1 cellular context compared by ENCODE assay signal in the genomic region with DNA sequence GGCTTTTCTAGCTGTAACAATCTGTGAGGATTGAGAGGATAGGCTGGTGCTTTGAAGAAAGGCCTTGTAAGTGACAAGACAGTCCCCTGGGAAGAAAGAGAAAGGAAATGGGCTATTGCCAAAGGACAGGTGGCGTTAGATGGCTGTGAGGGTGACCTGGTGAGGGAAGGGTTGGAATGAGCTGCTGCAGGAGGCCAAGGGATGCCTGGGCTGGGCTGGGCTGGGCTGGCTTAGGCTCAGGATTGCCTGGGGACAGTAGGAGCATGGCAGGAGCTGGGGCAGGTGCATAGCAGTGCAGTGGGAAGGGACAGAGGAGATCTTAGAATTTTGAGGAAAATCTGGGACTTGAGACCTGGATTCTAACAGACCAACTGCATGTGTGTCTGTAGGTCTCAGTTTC.
TF ChIP-seq lines count a peak whose summit lies in the region.

No MANE protein-coding gene starts in this region.

TF ChIP-seq in GM23338, 12 proteins besides CTCF, POLR2A, EP300 and RAD21:
- no peak for TF ChIP-seq NANOG (IDR thresholded peaks at IDR 0.05; ENCODE audit: borderline replicate concordance)
- TF ChIP-seq STAT1 (IDR thresholded peaks at IDR 0.05; ENCODE audit: unreplicated experiment): no peak
- no peak for TF ChIP-seq JUNB (IDR thresholded peaks at IDR 0.05; ENCODE audit: unreplicated experiment)
- TF ChIP-seq ZNF331 (CRISPR knock-in tag; IDR thresholded peaks at IDR 0.05; ENCODE audit: low read depth): no peak
- TF ChIP-seq, protein P1, sequence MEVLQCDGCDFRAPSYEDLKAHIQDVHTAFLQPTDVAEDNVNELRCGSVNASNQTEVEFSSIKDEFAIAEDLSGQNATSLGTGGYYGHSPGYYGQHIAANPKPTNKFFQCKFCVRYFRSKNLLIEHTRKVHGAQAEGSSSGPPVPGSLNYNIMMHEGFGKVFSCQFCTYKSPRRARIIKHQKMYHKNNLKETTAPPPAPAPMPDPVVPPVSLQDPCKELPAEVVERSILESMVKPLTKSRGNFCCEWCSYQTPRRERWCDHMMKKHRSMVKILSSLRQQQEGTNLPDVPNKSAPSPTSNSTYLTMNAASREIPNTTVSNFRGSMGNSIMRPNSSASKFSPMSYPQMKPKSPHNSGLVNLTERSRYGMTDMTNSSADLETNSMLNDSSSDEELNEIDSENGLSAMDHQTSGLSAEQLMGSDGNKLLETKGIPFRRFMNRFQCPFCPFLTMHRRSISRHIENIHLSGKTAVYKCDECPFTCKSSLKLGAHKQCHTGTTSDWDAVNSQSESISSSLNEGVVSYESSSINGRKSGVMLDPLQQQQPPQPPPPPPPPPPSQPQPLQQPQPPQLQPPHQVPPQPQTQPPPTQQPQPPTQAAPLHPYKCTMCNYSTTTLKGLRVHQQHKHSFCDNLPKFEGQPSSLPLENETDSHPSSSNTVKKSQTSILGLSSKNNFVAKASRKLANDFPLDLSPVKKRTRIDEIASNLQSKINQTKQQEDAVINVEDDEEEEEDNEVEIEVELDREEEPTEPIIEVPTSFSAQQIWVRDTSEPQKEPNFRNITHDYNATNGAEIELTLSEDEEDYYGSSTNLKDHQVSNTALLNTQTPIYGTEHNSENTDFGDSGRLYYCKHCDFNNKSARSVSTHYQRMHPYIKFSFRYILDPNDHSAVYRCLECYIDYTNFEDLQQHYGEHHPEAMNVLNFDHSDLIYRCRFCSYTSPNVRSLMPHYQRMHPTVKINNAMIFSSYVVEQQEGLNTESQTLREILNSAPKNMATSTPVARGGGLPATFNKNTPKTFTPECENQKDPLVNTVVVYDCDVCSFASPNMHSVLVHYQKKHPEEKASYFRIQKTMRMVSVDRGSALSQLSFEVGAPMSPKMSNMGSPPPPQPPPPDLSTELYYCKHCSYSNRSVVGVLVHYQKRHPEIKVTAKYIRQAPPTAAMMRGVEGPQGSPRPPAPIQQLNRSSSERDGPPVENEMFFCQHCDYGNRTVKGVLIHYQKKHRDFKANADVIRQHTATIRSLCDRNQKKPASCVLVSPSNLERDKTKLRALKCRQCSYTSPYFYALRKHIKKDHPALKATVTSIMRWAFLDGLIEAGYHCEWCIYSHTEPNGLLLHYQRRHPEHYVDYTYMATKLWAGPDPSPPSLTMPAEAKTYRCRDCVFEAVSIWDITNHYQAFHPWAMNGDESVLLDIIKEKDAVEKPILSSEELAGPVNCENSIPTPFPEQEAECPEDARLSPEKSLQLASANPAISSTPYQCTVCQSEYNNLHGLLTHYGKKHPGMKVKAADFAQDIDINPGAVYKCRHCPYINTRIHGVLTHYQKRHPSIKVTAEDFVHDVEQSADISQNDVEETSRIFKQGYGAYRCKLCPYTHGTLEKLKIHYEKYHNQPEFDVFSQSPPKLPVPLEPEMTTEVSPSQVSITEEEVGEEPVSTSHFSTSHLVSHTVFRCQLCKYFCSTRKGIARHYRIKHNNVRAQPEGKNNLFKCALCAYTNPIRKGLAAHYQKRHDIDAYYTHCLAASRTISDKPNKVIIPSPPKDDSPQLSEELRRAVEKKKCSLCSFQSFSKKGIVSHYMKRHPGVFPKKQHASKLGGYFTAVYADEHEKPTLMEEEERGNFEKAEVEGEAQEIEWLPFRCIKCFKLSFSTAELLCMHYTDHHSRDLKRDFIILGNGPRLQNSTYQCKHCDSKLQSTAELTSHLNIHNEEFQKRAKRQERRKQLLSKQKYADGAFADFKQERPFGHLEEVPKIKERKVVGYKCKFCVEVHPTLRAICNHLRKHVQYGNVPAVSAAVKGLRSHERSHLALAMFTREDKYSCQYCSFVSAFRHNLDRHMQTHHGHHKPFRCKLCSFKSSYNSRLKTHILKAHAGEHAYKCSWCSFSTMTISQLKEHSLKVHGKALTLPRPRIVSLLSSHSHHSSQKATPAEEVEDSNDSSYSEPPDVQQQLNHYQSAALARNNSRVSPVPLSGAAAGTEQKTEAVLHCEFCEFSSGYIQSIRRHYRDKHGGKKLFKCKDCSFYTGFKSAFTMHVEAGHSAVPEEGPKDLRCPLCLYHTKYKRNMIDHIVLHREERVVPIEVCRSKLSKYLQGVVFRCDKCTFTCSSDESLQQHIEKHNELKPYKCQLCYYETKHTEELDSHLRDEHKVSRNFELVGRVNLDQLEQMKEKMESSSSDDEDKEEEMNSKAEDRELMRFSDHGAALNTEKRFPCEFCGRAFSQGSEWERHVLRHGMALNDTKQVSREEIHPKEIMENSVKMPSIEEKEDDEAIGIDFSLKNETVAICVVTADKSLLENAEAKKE (CRISPR knock-in tag; IDR thresholded peaks at IDR 0.05): no peak
TF ChIP-seq in GM23338: peak in this region for 0.
